8 cellular contexts compared by ENCODE assay signal in the genomic region with DNA sequence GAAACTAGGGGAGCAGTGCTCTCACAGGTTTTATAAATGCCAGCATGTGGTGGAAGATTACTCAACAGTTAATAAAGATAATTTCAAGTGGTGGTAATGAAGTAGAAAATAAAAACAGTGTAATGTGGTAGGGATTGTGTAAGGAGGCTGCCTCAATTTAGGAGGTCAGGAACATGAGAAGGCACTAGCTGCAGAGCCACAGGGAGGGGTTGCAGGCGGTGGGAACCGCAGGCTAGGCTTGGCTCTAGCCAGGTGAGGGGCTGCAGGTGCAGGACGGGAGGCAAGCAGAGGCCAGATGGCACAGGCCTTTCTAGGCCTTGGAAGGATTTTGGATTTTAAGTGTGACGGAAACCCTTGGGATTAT.
DNase-seq lines count a peak whose midpoint lies in the region; ATAC-seq and TF ChIP-seq lines count a peak whose summit lies in the region.

No MANE protein-coding gene starts in this region.

- peaks cover 20% of the 10 kb centered on the region for H3K36me3 Mint-ChIP-seq in T-helper 1 cell treated with Interleukin-12 subunit alpha and Interleukin-12 subunit beta and Interleukin-4 antibody, amounts not matched to agents 30 μg/mL and 1 μg/mL, for 36 hours (ENCODE audit: low read depth)

- H3K27ac ChIP-seq in C4-2B (peak overlapping the region; percentile 82), HUES48 (ENCODE audit: low read depth, low read length) (no peak overlapping the region)

- H3K4me1 Mint-ChIP-seq in T-helper 1 cell treated with Interleukin-12 subunit alpha and Interleukin-12 subunit beta and Interleukin-4 antibody, amounts not matched to agents 30 μg/mL and 1 μg/mL, for 36 hours (ENCODE audit: low read depth) = peaks cover 24% of the 10 kb centered on the region

- H3K36me3 ChIP-seq in HUES48 (ENCODE audit: control insufficient read depth, insufficient read depth, low read length) = peaks cover 29% of the 10 kb centered on the region
- H3K36me3 ChIP-seq in neuron (ENCODE audit: insufficient read depth, low read length) = peaks cover 24% of the 10 kb centered on the region

- peaks cover 4% of the 10 kb centered on the region for H3K9me3 Mint-ChIP-seq in T-helper 1 cell treated with Interleukin-12 subunit alpha and Interleukin-12 subunit beta and Interleukin-4 antibody, amounts not matched to agents 30 μg/mL and 1 μg/mL, for 36 hours

- peak overlapping the region; percentile 56 for H2AFZ ChIP-seq in neuron (ENCODE audit: low read depth, low read length)

- DNase-seq in fibroblast of gingiva (ENCODE audit: low read depth) = peak; percentile 5
- DNase-seq in activated CD4-positive, CD25-positive, alpha-beta regulatory T cell (lab: John Stamatoyannopoulos, UW) = no peak

- no peak overlapping the region for H3K9ac ChIP-seq in HUES48 (ENCODE audit: low read depth, low read length)

- no peaks in the 10 kb centered on the region for H3K27me3 Mint-ChIP-seq in T-helper 1 cell treated with Interleukin-12 subunit alpha and Interleukin-12 subunit beta and Interleukin-4 antibody, amounts not matched to agents 30 μg/mL and 1 μg/mL, for 36 hours (ENCODE audit: low read depth)

- peak overlapping the region; percentile 99 for H3K27ac Mint-ChIP-seq in T-helper 1 cell treated with Interleukin-12 subunit alpha and Interleukin-12 subunit beta and Interleukin-4 antibody, amounts not matched to agents 30 μg/mL and 1 μg/mL, for 36 hours

- H3K4me1 ChIP-seq in HUES48 (ENCODE audit: control insufficient read depth, insufficient read depth, low read length) (peaks cover 8% of the 10 kb centered on the region; the same call in 1 of the 2 replicates), neuron (ENCODE audit: insufficient read depth, low read length) (peaks cover 19% of the 10 kb centered on the region)

- H3K27me3 ChIP-seq in HUES48 (ENCODE audit: control insufficient read depth, insufficient read depth, low read length) (no peaks in the 10 kb centered on the region), neuron (ENCODE audit: insufficient read depth, low read length) (no peaks in the 10 kb centered on the region)

- ATAC-seq in GM19035 (IDR thresholded peaks at IDR 0.05; ENCODE audit: unreplicated experiment) = peak; percentile 10
- ATAC-seq in HG02840 (IDR thresholded peaks at IDR 0.05; ENCODE audit: low FRiP score, unreplicated experiment) = no peak

- TF ChIP-seq CTCF in C4-2B (conservative IDR thresholded peaks at IDR 0.05) = no peak

- H3K9me3 ChIP-seq in HUES48 (ENCODE audit: control insufficient read depth, insufficient read depth, low read length) (no peaks in the 10 kb centered on the region), neuron (ENCODE audit: low read length) (no peaks in the 10 kb centered on the region)

- H3K4me3 ChIP-seq in HUES48 (ENCODE audit: low read depth, low read length) (peak overlapping the region; percentile 98), neuron (ENCODE audit: low read length) (peak overlapping the region; percentile 69)

- H3K4me3 Mint-ChIP-seq in T-helper 1 cell treated with Interleukin-12 subunit alpha and Interleukin-12 subunit beta and Interleukin-4 antibody, amounts not matched to agents 30 μg/mL and 1 μg/mL, for 36 hours = peak overlapping the region; percentile 97
